Comparison of ENCODE assay signal across 14 cellular contexts in genomic region chr16:89829630-89830437, GRCh38. TPM values are rescaled to one million over a fixed set of nuclear protein-coding genes. Genes with fewer than 3 reads are reported as not detected.
DNase-seq lines count a peak whose midpoint lies in the region; ATAC-seq, FAIRE-seq and TF ChIP-seq lines count a peak whose summit lies in the region.
"Had no signal": no experiment of that assay in that cellular context is flagged by ENCODE, and none has a peak within 500 bp of the region (broad histone marks: within the 10 kb centered on the region; RNA-seq: fewer than 3 reads in every experiment).

No MANE protein-coding gene starts in this region.

- H3K79me2 ChIP-seq in HepG2 (ENCODE audit: insufficient read depth, low read length): peaks cover 28% of the 10 kb centered on the region

- H4K20me1 ChIP-seq in HepG2 (ENCODE audit: insufficient read depth, low read length): 0 out of 2 replicates have a peak, but pooled peaks cover 7% of the 10 kb centered on the region

- intact Hi-C loops in HepG2 (cut with micrococcal nuclease; ENCODE audit: unreplicated experiment): loop anchor here (10.0 kb wide), 1 partner anchor 125 kb away; the partner anchor contains the start of gene SPATA2L
- intact Hi-C loops in right lobe of liver (cut with DNase I): loop anchor here in 1 of 2 donors (5.0 kb wide), 1 partner anchor 42 kb away; the partner anchor contains the start of gene TCF25

- peak; percentile 76 for FAIRE-seq in HepG2 (lab: Jason Lieb, UNC)

- peak overlapping the region; percentile 99 for H3K4me2 ChIP-seq in HepG2 (ENCODE audit: low read depth, low read length)

- H3K9me3 Mint-ChIP-seq in type B pancreatic cell: no peaks in the 10 kb centered on the region

- H3K27me3 ChIP-seq in HepG2 (ENCODE audit: control insufficient read depth in 1 of 2, insufficient read depth in 2 of 2, low read length in 2 of 2): no peaks in the 10 kb centered on the region; a peak in 1 of 5 replicates
- H3K27me3 ChIP-seq in right lobe of liver: no peaks in the 10 kb centered on the region
- H3K27me3 ChIP-seq in Peyer's patch: no peaks in the 10 kb centered on the region
- no peaks in the 10 kb centered on the region for H3K27me3 ChIP-seq in mucosa of rectum (ENCODE audit: control insufficient read depth in 2 of 2, insufficient read depth in 2 of 2, low read length in 2 of 2)

- ATAC-seq in HepG2: peak; percentile 53
- ATAC-seq in right lobe of liver: no peak
- ATAC-seq in HG03097 (IDR thresholded peaks at IDR 0.05; ENCODE audit: low FRiP score, unreplicated experiment): no peak
- ATAC-seq: activated CD4-positive, CD25-positive, alpha-beta regulatory T cell treated with anti-CD3 and anti-CD28 coated beads, Interleukin-2, amount 50 U/mL, for 24 hours had no signal

- TF ChIP-seq EP300 in HepG2 (IDR thresholded peaks at IDR 0.05; ENCODE audit: low read depth in 2 of 2, low read length in 2 of 2) (peak in 1 of 2 experiments; percentile 46; a peak in 1 of 4 replicates), HepG2 (CRISPR knock-in tag; IDR thresholded peaks at IDR 0.05; ENCODE audit: borderline replicate concordance) (0 out of 2 replicates have a peak, but pooled peaks have one; percentile 20)

- peak overlapping the region; percentile 87 for H3K9ac ChIP-seq in HepG2 (ENCODE audit: insufficient read depth, low read depth, low read length)
- H3K9ac ChIP-seq in mucosa of rectum (ENCODE audit: low read depth in 1 of 2, low read length in 2 of 2): peak overlapping the region; percentile 83 to 91

- DNase-seq in HepG2 (ENCODE audit: low spot score): peak; percentile 70
- DNase-seq in right lobe of liver: no peak
- DNase-seq in Peyer's patch: peak in 1 of 3 donors; percentile 71
- no peak for DNase-seq in type B pancreatic cell (ENCODE audit: extremely low spot score, unreplicated experiment)
- DNase-seq in amygdala (lab: John Stamatoyannopoulos, UW): no peak
- no peak for DNase-seq in NCI-H1048 (lab: John Stamatoyannopoulos, UW)
- DNase-seq: HCEC 1CT, mesendoderm, NCI-H1105 had no signal

- H3K9me3 ChIP-seq in HepG2 (ENCODE audit: low read length) (no peaks in the 10 kb centered on the region), right lobe of liver (no peaks in the 10 kb centered on the region), Peyer's patch (no peaks in the 10 kb centered on the region), mucosa of rectum (ENCODE audit: control insufficient read depth in 2 of 2, low read length in 2 of 2) (no peaks in the 10 kb centered on the region)

- H3K36me3 Mint-ChIP-seq in type B pancreatic cell: peaks cover under 1% of the 10 kb centered on the region

- no peaks in the 10 kb centered on the region for H3K27me3 Mint-ChIP-seq in type B pancreatic cell

- peaks cover 63% of the 10 kb centered on the region for H3K4me1 ChIP-seq in HepG2 (ENCODE audit: insufficient read depth, low read length)
- H3K4me1 ChIP-seq in right lobe of liver: peaks cover 0 to 14% (median 0%) of the 10 kb centered on the region in 4 donors
- peaks cover 0 to 16% (median 8%) of the 10 kb centered on the region in 4 donors for H3K4me1 ChIP-seq in Peyer's patch
- H3K4me1 ChIP-seq in mucosa of rectum (ENCODE audit: control insufficient read depth in 2 of 2, insufficient read depth in 2 of 2, low read length in 2 of 2): peaks cover 34 to 47% of the 10 kb centered on the region in 2 donors

- H3K4me3 ChIP-seq in HepG2 (replicated peaks in 1 of 3; ENCODE audit: insufficient read depth in 1 of 3, low read depth in 2 of 3, low read length in 3 of 3) (peak overlapping the region; percentile 82 to 97 (median 94)), right lobe of liver (peak overlapping the region in 1 of 3 donors; percentile 68), Peyer's patch (peak overlapping the region in 2 of 4 donors; percentile 67 to 92), mucosa of rectum (ENCODE audit: low read length in 2 of 2) (peak overlapping the region; percentile 65 to 76)

- 10% methylated on average over 13 of the region's 17 CpGs for WGBS in HepG2 (ENCODE audit: low lambda C conversion rate)
- 56% methylated on average over 8 of the region's 17 CpGs for WGBS in right lobe of liver (ENCODE audit: insufficient coverage, low coverage, low lambda C conversion rate, missing lambda C conversion rate)

- H3K27ac ChIP-seq in HepG2 (ENCODE audit: extremely low read length, insufficient read depth, low read length) (peak overlapping the region; percentile 73), right lobe of liver (no peak overlapping the region), Peyer's patch (peak overlapping the region in 3 of 4 donors; percentile 66 to 96 (median 77)), mucosa of rectum (ENCODE audit: low read depth in 2 of 2, low read length in 2 of 2) (peak overlapping the region; percentile 94 to 95)
- H3K27ac ChIP-seq: SK-N-MC had no signal

- TF ChIP-seq POLR2A in HepG2 (IDR thresholded peaks at IDR 0.05; ENCODE audit: insufficient read depth in 1 of 2, low read depth in 2 of 2, low read length in 2 of 2): peak; percentile 21 to 68; a peak in 1 of 4 replicates
- TF ChIP-seq POLR2A in right lobe of liver (IDR thresholded peaks at IDR 0.05): no peak
- TF ChIP-seq POLR2A in Peyer's patch (IDR thresholded peaks at IDR 0.05): peak; percentile 50 to 54

- TF ChIP-seq CTCF in HepG2 (CRISPR knock-in tag; IDR thresholded peaks at IDR 0.05) (peak; percentile 18; the same call in 1 of the 2 replicates), right lobe of liver (IDR thresholded peaks at IDR 0.05) (no peak), Peyer's patch (IDR thresholded peaks at IDR 0.05) (peak in 2 of 6 experiments; percentile 10 to 11), type B pancreatic cell (conservative IDR thresholded peaks at IDR 0.05) (no peak)

- peak overlapping the region; percentile 83 for H3K4me3 Mint-ChIP-seq in type B pancreatic cell

- no TSS peak for BruUV-seq in HepG2 (replicated peaks; lab: Mats Ljungman, UMichigan)

- H2AFZ ChIP-seq in HepG2 (ENCODE audit: low read length): no peak overlapping the region

- no peak for TF ChIP-seq RAD21 in HepG2 (CRISPR knock-in tag; IDR thresholded peaks at IDR 0.05)

- peaks cover 3 to 4% of the 10 kb centered on the region in 2 experiments; a peak in 2 of 5 replicates for H3K36me3 ChIP-seq in HepG2 (replicated peaks in 1 of 2; ENCODE audit: control insufficient read depth in 1 of 2, insufficient read depth in 2 of 2, low read length in 2 of 2)
- no peaks in the 10 kb centered on the region for H3K36me3 ChIP-seq in right lobe of liver
- no peaks in the 10 kb centered on the region for H3K36me3 ChIP-seq in Peyer's patch
- peaks cover 5 to 10% of the 10 kb centered on the region in 2 donors for H3K36me3 ChIP-seq in mucosa of rectum (ENCODE audit: control insufficient read depth in 2 of 2, insufficient read depth in 2 of 2, low read length in 2 of 2)

- CTCF ChIA-PET in HepG2 (lab: Yijun Ruan, JAX; ENCODE audit: low intra/inter-chr PET ratio, low total read pairs): no interaction called here

- in situ Hi-C loops in HepG2 (cut with HindIII; ENCODE audit: extremely low pct_ligation_motif_present, low pct_unique_long_range_greater_than_20kb): no loop called here

- H3K4me1 Mint-ChIP-seq in type B pancreatic cell (ENCODE audit: unreplicated experiment): peaks cover 14% of the 10 kb centered on the region

- H3K27ac Mint-ChIP-seq in type B pancreatic cell: peak overlapping the region; percentile 47
- H3K27ac Mint-ChIP-seq: dendritic cell treated with granulocyte-macrophage colony-stimulating factor and Interleukin-4, amounts not matched to agents 40 ng/mL and 50 ng/mL, for 4 days had no signal

- POLR2A ChIA-PET in HepG2 (lab: Yijun Ruan, JAX): interaction anchor here (0.8 to 2.8 kb wide), 9 partner anchors 8 to 134 kb away, joined by 3 to 34 read pairs (median 7); partner anchors contain the start of genes FANCA, TCF25 and TUBB3

RNA-seq across cellular contexts. Expression of gene SPIRE2, which starts 1.6 kb away (rescaled TPM):
- total RNA-seq in HepG2 (2016; rRNA removed; fragmentation: Illumina TruSeq; extraction: Trizol): 7.6 and 13.3 TPM in 2 replicates
- total RNA-seq in HepG2 (2016; cell fraction: cytosol; rRNA removed; fragmentation: Illumina TruSeq; extraction: Trizol; ENCODE audit: low read depth): 7.4 and 7.6 TPM in 2 replicates
- 6.9 and 15.0 TPM in 2 replicates for total RNA-seq in HepG2 (2016; cell fraction: insoluble cytoplasmic fraction; rRNA removed; fragmentation: Illumina TruSeq; extraction: Trizol)
- total RNA-seq in HepG2 (2016; cell fraction: membrane; rRNA removed; fragmentation: Illumina TruSeq; extraction: Trizol): 13.7 and 13.8 TPM in 2 replicates
- 16.9 and 26.9 TPM in 2 replicates for total RNA-seq in HepG2 (2016; cell fraction: nucleus; rRNA removed; fragmentation: Illumina TruSeq; extraction: Trizol)
- polyA plus RNA-seq in HepG2 (2011; rRNA removed): 37.5 and 55.7 TPM in 2 replicates
- polyA plus RNA-seq in HepG2 (2011; cell fraction: cytosol; rRNA removed): 29.8 and 35.9 TPM in 2 replicates
- polyA plus RNA-seq in HepG2 (2011; cell fraction: nucleus; rRNA removed): 186 and 193 TPM in 2 replicates
- polyA plus RNA-seq in HepG2 (2012): 30.1 and 41.7 TPM in 2 replicates
- polyA plus RNA-seq in HepG2 (2016; cell fraction: cytosol; fragmentation: Illumina TruSeq; extraction: Trizol; ENCODE audit: low read depth): 5.5 and 5.7 TPM in 2 replicates
- 9.8 and 12.7 TPM in 2 replicates for polyA plus RNA-seq in HepG2 (2016; cell fraction: insoluble cytoplasmic fraction; fragmentation: Illumina TruSeq; extraction: Trizol; ENCODE audit: low read depth)
- 11.2 and 11.5 TPM in 2 replicates for polyA plus RNA-seq in HepG2 (2016; cell fraction: membrane; fragmentation: Illumina TruSeq; extraction: Trizol; ENCODE audit: low read depth)
- 72.0 and 77.2 TPM in 2 replicates for polyA plus RNA-seq in HepG2 (2016; cell fraction: nucleus; fragmentation: Illumina TruSeq; extraction: Trizol; ENCODE audit: insufficient read depth, low read depth)
- polyA minus RNA-seq in HepG2 (2011; rRNA and poly(A)+ RNA removed; ENCODE audit: low replicate concordance): 39.8 and 51.7 TPM in 2 replicates
- 21.2 and 22.1 TPM in 2 replicates for polyA minus RNA-seq in HepG2 (2011; cell fraction: cytosol; rRNA and poly(A)+ RNA removed)
- 47.1 and 54.0 TPM in 2 replicates for polyA minus RNA-seq in HepG2 (2011; cell fraction: nucleus; rRNA and poly(A)+ RNA removed)
- total RNA-seq in right lobe of liver: 1 to 10 TPM; 4.8 to 7.8 (median 6.1) TPM
- total RNA-seq in Peyer's patch: 100 to 1,000 TPM in 3 of 4 donors, 10 to 100 TPM in 1; 45.5 to 147 (median 111) TPM
- total RNA-seq in type B pancreatic cell (ENCODE audit: low replicate concordance): 17.1 and 18.6 TPM in 2 replicates

RNA-seq across cellular contexts. Expression of gene FANCA, which starts 13.4 kb away (rescaled TPM):
- total RNA-seq in HepG2 (2016; rRNA removed; fragmentation: Illumina TruSeq; extraction: Trizol) (45.7 and 106 TPM in 2 replicates), right lobe of liver (10 to 100 TPM in 1 of 6 experiments, 1 to 10 TPM in 5; 4.5 to 12.7 (median 8.3) TPM), Peyer's patch (100 to 1,000 TPM in 1 of 4 donors, 10 to 100 TPM in 3; 19.4 to 187 (median 27.9) TPM), type B pancreatic cell (ENCODE audit: low replicate concordance) (21.9 and 73.3 TPM in 2 replicates)
- 46.6 and 48.3 TPM in 2 replicates for total RNA-seq in HepG2 (2016; cell fraction: cytosol; rRNA removed; fragmentation: Illumina TruSeq; extraction: Trizol; ENCODE audit: low read depth)
- total RNA-seq in HepG2 (2016; cell fraction: insoluble cytoplasmic fraction; rRNA removed; fragmentation: Illumina TruSeq; extraction: Trizol): 43.7 and 101 TPM in 2 replicates
- total RNA-seq in HepG2 (2016; cell fraction: membrane; rRNA removed; fragmentation: Illumina TruSeq; extraction: Trizol): 27.1 and 30.3 TPM in 2 replicates
- 179 and 193 TPM in 2 replicates for total RNA-seq in HepG2 (2016; cell fraction: nucleus; rRNA removed; fragmentation: Illumina TruSeq; extraction: Trizol)
- 77.9 and 88.0 TPM in 2 replicates for polyA plus RNA-seq in HepG2 (2011; rRNA removed)
- 20.9 and 33.5 TPM in 2 replicates for polyA plus RNA-seq in HepG2 (2011; cell fraction: cytosol; rRNA removed)
- 552 and 945 TPM in 2 replicates for polyA plus RNA-seq in HepG2 (2011; cell fraction: nucleus; rRNA removed)
- 51.2 and 57.6 TPM in 2 replicates for polyA plus RNA-seq in HepG2 (2012)
- polyA plus RNA-seq in HepG2 (2016; cell fraction: cytosol; fragmentation: Illumina TruSeq; extraction: Trizol; ENCODE audit: low read depth): 6.7 and 7.8 TPM in 2 replicates
- 40.2 and 46.3 TPM in 2 replicates for polyA plus RNA-seq in HepG2 (2016; cell fraction: insoluble cytoplasmic fraction; fragmentation: Illumina TruSeq; extraction: Trizol; ENCODE audit: low read depth)
- 13.5 and 16.8 TPM in 2 replicates for polyA plus RNA-seq in HepG2 (2016; cell fraction: membrane; fragmentation: Illumina TruSeq; extraction: Trizol; ENCODE audit: low read depth)
- polyA plus RNA-seq in HepG2 (2016; cell fraction: nucleus; fragmentation: Illumina TruSeq; extraction: Trizol; ENCODE audit: insufficient read depth, low read depth): 471 and 532 TPM in 2 replicates
- polyA minus RNA-seq in HepG2 (2011; rRNA and poly(A)+ RNA removed; ENCODE audit: low replicate concordance): 118 and 216 TPM in 2 replicates
- 14.8 and 19.6 TPM in 2 replicates for polyA minus RNA-seq in HepG2 (2011; cell fraction: cytosol; rRNA and poly(A)+ RNA removed)
- polyA minus RNA-seq in HepG2 (2011; cell fraction: nucleus; rRNA and poly(A)+ RNA removed): 151 and 196 TPM in 2 replicates

RNA-seq across cellular contexts. Expression of gene TCF25, which starts 43.6 kb away (rescaled TPM):
- total RNA-seq in HepG2 (2016; rRNA removed; fragmentation: Illumina TruSeq; extraction: Trizol): 98.4 and 138 TPM in 2 replicates
- 70.6 and 87.2 TPM in 2 replicates for total RNA-seq in HepG2 (2016; cell fraction: cytosol; rRNA removed; fragmentation: Illumina TruSeq; extraction: Trizol; ENCODE audit: low read depth)
- total RNA-seq in HepG2 (2016; cell fraction: insoluble cytoplasmic fraction; rRNA removed; fragmentation: Illumina TruSeq; extraction: Trizol): 75.7 and 144 TPM in 2 replicates
- total RNA-seq in HepG2 (2016; cell fraction: membrane; rRNA removed; fragmentation: Illumina TruSeq; extraction: Trizol): 50.6 and 58.6 TPM in 2 replicates
- total RNA-seq in HepG2 (2016; cell fraction: nucleus; rRNA removed; fragmentation: Illumina TruSeq; extraction: Trizol): 110 and 124 TPM in 2 replicates
- polyA plus RNA-seq in HepG2 (2011; rRNA removed): 206 and 274 TPM in 2 replicates
- polyA plus RNA-seq in HepG2 (2011; cell fraction: cytosol; rRNA removed): 65.2 and 80.6 TPM in 2 replicates
- 1,625 and 1,754 TPM in 2 replicates for polyA plus RNA-seq in HepG2 (2011; cell fraction: nucleus; rRNA removed)
- 188 and 209 TPM in 2 replicates for polyA plus RNA-seq in HepG2 (2012)
- 17.8 and 22.1 TPM in 2 replicates for polyA plus RNA-seq in HepG2 (2016; cell fraction: cytosol; fragmentation: Illumina TruSeq; extraction: Trizol; ENCODE audit: low read depth)
- 69.5 and 77.6 TPM in 2 replicates for polyA plus RNA-seq in HepG2 (2016; cell fraction: insoluble cytoplasmic fraction; fragmentation: Illumina TruSeq; extraction: Trizol; ENCODE audit: low read depth)
- 24.7 and 32.6 TPM in 2 replicates for polyA plus RNA-seq in HepG2 (2016; cell fraction: membrane; fragmentation: Illumina TruSeq; extraction: Trizol; ENCODE audit: low read depth)
- polyA plus RNA-seq in HepG2 (2016; cell fraction: nucleus; fragmentation: Illumina TruSeq; extraction: Trizol; ENCODE audit: insufficient read depth, low read depth): 312 and 330 TPM in 2 replicates
- 107 and 121 TPM in 2 replicates for polyA minus RNA-seq in HepG2 (2011; rRNA and poly(A)+ RNA removed; ENCODE audit: low replicate concordance)
- 35.2 and 43.3 TPM in 2 replicates for polyA minus RNA-seq in HepG2 (2011; cell fraction: cytosol; rRNA and poly(A)+ RNA removed)
- polyA minus RNA-seq in HepG2 (2011; cell fraction: nucleus; rRNA and poly(A)+ RNA removed): 166 and 179 TPM in 2 replicates
- 10 to 100 TPM; 66.6 to 91.6 (median 77.9) TPM for total RNA-seq in right lobe of liver
- total RNA-seq in Peyer's patch: 100 to 1,000 TPM; 247 to 946 (median 371) TPM
- total RNA-seq in type B pancreatic cell (ENCODE audit: low replicate concordance): 170 and 184 TPM in 2 replicates

Comparison
In these comparisons a context has a peak if more than half of its experiments do, and no peak if none do; other contexts are left out.
1. H3K27ac ChIP-seq: peak in HepG2 (single experiment), Peyer's patch (3 of 4) and mucosa of rectum (2 of 2); none in right lobe of liver (0 of 3).